In the genomic region with DNA sequence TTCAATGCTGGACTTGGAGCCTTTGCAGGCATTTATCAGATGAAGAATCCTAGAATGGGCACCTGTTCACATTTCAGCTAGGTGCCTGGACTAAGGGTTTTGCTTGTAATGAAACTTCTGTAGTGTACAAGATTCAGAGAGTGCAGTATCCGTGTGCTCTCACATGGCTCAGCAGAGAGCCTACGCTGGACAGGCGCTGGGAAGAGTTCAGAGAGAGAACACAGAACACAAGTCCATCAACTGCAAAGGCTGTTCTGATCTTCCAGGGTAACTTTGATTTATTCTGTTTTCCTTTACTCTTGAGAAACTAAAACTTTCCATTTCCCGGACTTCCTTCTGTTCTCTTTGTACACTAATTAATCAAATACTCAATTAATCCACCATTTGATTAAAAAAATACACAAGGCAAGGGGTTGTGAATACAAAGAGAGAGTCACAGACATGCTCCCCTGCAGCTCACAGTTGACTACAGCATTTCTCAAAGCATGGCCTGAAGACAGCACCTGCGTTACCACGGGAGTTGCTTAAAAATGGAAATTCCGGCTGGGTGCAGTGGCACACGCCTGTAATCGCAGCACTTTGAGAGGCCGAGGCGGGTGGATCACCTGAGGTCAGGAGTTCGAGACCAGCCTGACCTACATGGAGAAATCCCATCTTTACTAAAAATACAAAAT, we compare ENCODE assay signal across 24 cellular contexts.
"Had no signal": no experiment of that assay in that cellular context is flagged by ENCODE, and none has a peak within 500 bp of the region (broad histone marks: within the 10 kb centered on the region; RNA-seq: fewer than 3 reads in every experiment).

No MANE protein-coding gene starts in this region.

- H3K4me3 Mint-ChIP-seq: activated CD4-positive, alpha-beta memory T cell treated with anti-CD3 and anti-CD28 coated beads, Interleukin-2, amount 10 ng/mL, durations not matched to agents 7 days and 5 days; activated CD4-positive, alpha-beta T cell treated with anti-CD3 and anti-CD28 coated beads, Interleukin-2, amount 10 ng/mL, durations not matched to agents 7 days and 5 days; activated naive CD8-positive, alpha-beta T cell; activated T-cell treated with anti-CD3 and anti-CD28 coated beads, Interleukin-2, amount 50 U/mL, for 24 hours; activated T-cell treated with anti-CD3 and anti-CD28 coated beads, Interleukin-2, amount 50 U/mL, for 72 hours had no signal

- H3K4me1 ChIP-seq: colonic mucosa, esophagus squamous epithelium had no signal

- DNase-seq: activated CD4-positive, alpha-beta memory T cell treated with anti-CD3 and anti-CD28 coated beads, Interleukin-2, amount 10 ng/mL, durations not matched to agents 7 days and 5 days; activated CD4-positive, alpha-beta T cell treated with anti-CD3 and anti-CD28 coated beads for 1 hour; activated CD4-positive, alpha-beta T cell treated with anti-CD3 and anti-CD28 coated beads for 4 hours; activated CD4-positive, alpha-beta T cell treated with anti-CD3 and anti-CD28 coated beads, Interleukin-2, amount 10 ng/mL, durations not matched to agents 7 days and 5 days; activated CD4-positive, alpha-beta T cell treated with anti-CD3 and anti-CD28 coated beads, Interleukin-2, amount 50 U/mL, for 4 hours; activated CD8-positive, alpha-beta memory T cell treated with anti-CD3 and anti-CD28 coated beads, Interleukin-2, amount 50 U/mL, for 48 hours; activated gamma-delta T cell; activated naive CD4-positive, alpha-beta T cell treated with anti-CD3 and anti-CD28 coated beads, Interleukin-2, amount 50 U/mL, for 16 hours; activated naive CD4-positive, alpha-beta T cell treated with Interleukin-2 at 50 U/mL for 16 hours; activated T-cell treated with anti-CD3 and anti-CD28 coated beads for 4 hours; activated T-cell treated with anti-CD3 and anti-CD28 coated beads, Interleukin-2, amount 50 U/mL, for 24 hours; activated T-cell treated with anti-CD3 and anti-CD28 coated beads, Interleukin-2, amount 50 U/mL, for 72 hours; amniotic stem cell; anterior cingulate cortex; caudate nucleus; cerebellar nuclear complex; colonic mucosa; effector CD8-positive, alpha-beta T cell; esophagus squamous epithelium; foreskin melanocyte; T-helper 2 cell had no signal

- H3K4me1 Mint-ChIP-seq: activated CD4-positive, alpha-beta memory T cell treated with anti-CD3 and anti-CD28 coated beads, Interleukin-2, amount 10 ng/mL, durations not matched to agents 7 days and 5 days had no signal

- H3K36me3 Mint-ChIP-seq: activated naive CD8-positive, alpha-beta T cell had no signal

- H3K27ac Mint-ChIP-seq: activated CD4-positive, alpha-beta memory T cell treated with anti-CD3 and anti-CD28 coated beads, Interleukin-2, amount 10 ng/mL, durations not matched to agents 7 days and 5 days; activated CD4-positive, alpha-beta T cell treated with anti-CD3 and anti-CD28 coated beads, Interleukin-2, amount 10 ng/mL, durations not matched to agents 7 days and 5 days; activated naive CD8-positive, alpha-beta T cell; activated T-cell treated with anti-CD3 and anti-CD28 coated beads, Interleukin-2, amount 50 U/mL, for 24 hours; activated T-cell treated with anti-CD3 and anti-CD28 coated beads, Interleukin-2, amount 50 U/mL, for 72 hours had no signal

- H3K4me3 ChIP-seq: colonic mucosa, esophagus squamous epithelium, gastroesophageal sphincter had no signal

- ATAC-seq: activated T-cell treated with anti-CD3 and anti-CD28 coated beads, Interleukin-2, amount 50 U/mL, for 72 hours; gastroesophageal sphincter had no signal

- H3K27me3 Mint-ChIP-seq: activated CD4-positive, alpha-beta memory T cell treated with anti-CD3 and anti-CD28 coated beads, Interleukin-2, amount 10 ng/mL, durations not matched to agents 7 days and 5 days; activated CD4-positive, alpha-beta T cell treated with anti-CD3 and anti-CD28 coated beads, Interleukin-2, amount 10 ng/mL, durations not matched to agents 7 days and 5 days; activated naive CD8-positive, alpha-beta T cell; activated T-cell treated with anti-CD3 and anti-CD28 coated beads, Interleukin-2, amount 50 U/mL, for 24 hours had no signal

- H3K27ac ChIP-seq: colonic mucosa, epithelial cell of prostate, esophagus squamous epithelium, gastroesophageal sphincter had no signal

- H3K27me3 ChIP-seq: colonic mucosa, esophagus squamous epithelium, gastroesophageal sphincter had no signal

- H3K9me3 ChIP-seq: colonic mucosa, esophagus squamous epithelium had no signal

- H3K36me3 ChIP-seq: colonic mucosa, esophagus squamous epithelium, gastroesophageal sphincter had no signal
